ENCODE assay signal across 1 cellular context in genomic region chr19:50899549-50899948, GRCh38.
TF ChIP-seq lines count a peak whose summit lies in the region.

No MANE protein-coding gene starts in this region.

TF ChIP-seq in GM12878, 131 proteins besides CTCF, POLR2A, EP300 and RAD21:
- TF ChIP-seq ZBTB40 (IDR thresholded peaks at IDR 0.05; ENCODE audit: borderline replicate concordance) = peak; percentile 46; the same call in 1 of the 2 replicates
- TF ChIP-seq CBX5 (IDR thresholded peaks at IDR 0.05; ENCODE audit: low read depth) = no peak
- TF ChIP-seq BCL3 (IDR thresholded peaks at IDR 0.05; ENCODE audit: borderline replicate concordance, insufficient read depth, low read depth, low read length, poor library complexity, severe bottlenecking) = no peak
- TF ChIP-seq RCOR1 (conservative IDR thresholded peaks at IDR 0.05; ENCODE audit: low read depth, low read length) = no peak
- no peak for TF ChIP-seq RAD51 (IDR thresholded peaks at IDR 0.05)
- no peak for TF ChIP-seq STAT1 (conservative IDR thresholded peaks at IDR 0.05)
- TF ChIP-seq NR2C1 (IDR thresholded peaks at IDR 0.05) = peak; percentile 91
